Comparison of ENCODE assay signal across 1 cellular context in the genomic region with DNA sequence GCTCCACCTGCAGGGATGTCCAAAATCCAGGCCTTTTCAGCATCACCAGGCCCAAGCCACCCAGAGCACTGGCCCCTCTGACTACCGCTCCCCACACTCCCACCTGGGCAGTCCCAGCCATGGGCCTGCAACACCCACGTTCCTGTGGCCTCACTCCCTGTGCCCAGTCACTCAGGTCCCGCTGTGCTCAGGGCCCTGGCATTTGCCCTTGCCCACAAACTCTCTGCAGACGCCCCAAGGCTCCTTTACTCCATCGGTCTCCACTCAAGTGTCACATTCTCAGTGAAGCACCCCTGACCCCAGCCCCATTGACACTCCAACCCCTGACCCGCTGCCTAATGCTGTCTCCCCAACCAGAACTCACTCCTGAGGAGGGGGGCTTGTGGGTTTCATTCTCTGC.
TF ChIP-seq lines count a peak whose summit lies in the region.

No MANE protein-coding gene starts in this region.

TF ChIP-seq in WTC11, 78 proteins besides CTCF, POLR2A, EP300 and RAD21 (continued from another document):
- TF ChIP-seq, protein P1, sequence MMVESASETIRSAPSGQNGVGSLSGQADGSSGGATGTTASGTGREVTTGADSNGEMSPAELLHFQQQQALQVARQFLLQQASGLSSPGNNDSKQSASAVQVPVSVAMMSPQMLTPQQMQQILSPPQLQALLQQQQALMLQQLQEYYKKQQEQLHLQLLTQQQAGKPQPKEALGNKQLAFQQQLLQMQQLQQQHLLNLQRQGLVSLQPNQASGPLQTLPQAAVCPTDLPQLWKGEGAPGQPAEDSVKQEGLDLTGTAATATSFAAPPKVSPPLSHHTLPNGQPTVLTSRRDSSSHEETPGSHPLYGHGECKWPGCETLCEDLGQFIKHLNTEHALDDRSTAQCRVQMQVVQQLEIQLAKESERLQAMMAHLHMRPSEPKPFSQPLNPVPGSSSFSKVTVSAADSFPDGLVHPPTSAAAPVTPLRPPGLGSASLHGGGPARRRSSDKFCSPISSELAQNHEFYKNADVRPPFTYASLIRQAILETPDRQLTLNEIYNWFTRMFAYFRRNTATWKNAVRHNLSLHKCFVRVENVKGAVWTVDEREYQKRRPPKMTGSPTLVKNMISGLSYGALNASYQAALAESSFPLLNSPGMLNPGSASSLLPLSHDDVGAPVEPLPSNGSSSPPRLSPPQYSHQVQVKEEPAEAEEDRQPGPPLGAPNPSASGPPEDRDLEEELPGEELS (CRISPR knock-in tag; IDR thresholded peaks at IDR 0.05), result no peak
- no peak for TF ChIP-seq AR (CRISPR knock-in tag; IDR thresholded peaks at IDR 0.05)
- no peak for TF ChIP-seq TEAD4 (CRISPR knock-in tag; IDR thresholded peaks at IDR 0.05)
- no peak for TF ChIP-seq ZNF281 (CRISPR knock-in tag; IDR thresholded peaks at IDR 0.05)
- no peak for TF ChIP-seq ZNF423 (CRISPR knock-in tag; IDR thresholded peaks at IDR 0.05)
- TF ChIP-seq, protein P2, sequence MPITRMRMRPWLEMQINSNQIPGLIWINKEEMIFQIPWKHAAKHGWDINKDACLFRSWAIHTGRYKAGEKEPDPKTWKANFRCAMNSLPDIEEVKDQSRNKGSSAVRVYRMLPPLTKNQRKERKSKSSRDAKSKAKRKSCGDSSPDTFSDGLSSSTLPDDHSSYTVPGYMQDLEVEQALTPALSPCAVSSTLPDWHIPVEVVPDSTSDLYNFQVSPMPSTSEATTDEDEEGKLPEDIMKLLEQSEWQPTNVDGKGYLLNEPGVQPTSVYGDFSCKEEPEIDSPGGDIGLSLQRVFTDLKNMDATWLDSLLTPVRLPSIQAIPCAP (CRISPR knock-in tag; IDR thresholded peaks at IDR 0.05), result no peak
